2 cellular contexts compared by ENCODE assay signal in genomic region chr21:22201142-22201541, GRCh38.
TF ChIP-seq lines count a peak whose summit lies in the region.

No MANE protein-coding gene starts in this region.

TF ChIP-seq in liver, 16 proteins besides CTCF, POLR2A, EP300 and RAD21 (continued from another document):
- TF ChIP-seq ZBTB33 (IDR thresholded peaks at IDR 0.05), result peak; percentile 22
TF ChIP-seq in liver: peak in this region for 5.

TF ChIP-seq in HepG2, 621 proteins besides CTCF, POLR2A, EP300 and RAD21 (continued from another document):
- no peak for TF ChIP-seq TFAP4 (IDR thresholded peaks at IDR 0.05; ENCODE audit: borderline replicate concordance, low read depth)
- TF ChIP-seq U2AF2 (IDR thresholded peaks at IDR 0.05; ENCODE audit: low read depth, low read length), result no peak
- TF ChIP-seq THAP11 (CRISPR knock-in tag; IDR thresholded peaks at IDR 0.05), result no peak
- TF ChIP-seq KDM6A (CRISPR knock-in tag; IDR thresholded peaks at IDR 0.05; ENCODE audit: low read depth), result no peak
- TF ChIP-seq NFE2L1 (CRISPR knock-in tag; IDR thresholded peaks at IDR 0.05; ENCODE audit: borderline replicate concordance), result no peak
- TF ChIP-seq FOXC1 (CRISPR knock-in tag; IDR thresholded peaks at IDR 0.05; ENCODE audit: borderline replicate concordance), result no peak
- no peak for TF ChIP-seq PITX1 (CRISPR knock-in tag; IDR thresholded peaks at IDR 0.05)
- TF ChIP-seq ZNF264 (CRISPR knock-in tag; IDR thresholded peaks at IDR 0.05), result no peak
- TF ChIP-seq MXI1 (IDR thresholded peaks at IDR 0.05; ENCODE audit: borderline replicate concordance, low read depth, low read length), result no peak
- no peak for TF ChIP-seq MLLT10 (CRISPR knock-in tag; IDR thresholded peaks at IDR 0.05)
- TF ChIP-seq MTA3 (CRISPR knock-in tag; IDR thresholded peaks at IDR 0.05), result no peak
- TF ChIP-seq CENPBD1 (CRISPR knock-in tag; IDR thresholded peaks at IDR 0.05; ENCODE audit: borderline replicate concordance, low read depth), result no peak
- TF ChIP-seq ZNF513 (CRISPR knock-in tag; conservative IDR thresholded peaks at IDR 0.05), result no peak
TF ChIP-seq in HepG2: peak in this region for 0.
